In genomic region chr16:23452572-23453337, GRCh38 we compare ENCODE assay signal across 8 cellular contexts. TPM values are rescaled to one million over a fixed set of nuclear protein-coding genes. Genes with fewer than 3 reads are reported as not detected.
DNase-seq lines count a peak whose midpoint lies in the region; ATAC-seq and TF ChIP-seq lines count a peak whose summit lies in the region.

Gene COG7 (minus strand): TSS chr16:23453189. CDS start chr16:23452994, 195 bp downstream.

- H3K27me3 ChIP-seq in cardiac muscle cell, result no peaks in the 10 kb centered on the region
- H3K27me3 ChIP-seq in parathyroid adenoma (ENCODE audit: control insufficient read depth, insufficient read depth, low read length), result no peaks in the 10 kb centered on the region
- H3K27me3 ChIP-seq in thyroid gland, result no peaks in the 10 kb centered on the region

- H2AFZ ChIP-seq in parathyroid adenoma, result peak within 1 kb of the TSS; percentile 98

- peaks cover 7% of the 10 kb centered on the region for H3K36me3 ChIP-seq in cardiac muscle cell
- H3K36me3 ChIP-seq in parathyroid adenoma (ENCODE audit: control insufficient read depth, insufficient read depth, low read length), result no peaks in the 10 kb centered on the region
- H3K36me3 ChIP-seq in thyroid gland, result no peaks in the 10 kb centered on the region

- peak within 1 kb of the TSS; percentile 40 for H3K9ac ChIP-seq in parathyroid adenoma

- H3K27ac ChIP-seq in adipose tissue (ENCODE audit: low read depth, low read length) (no peak within 1 kb of the TSS), cardiac muscle cell (peak within 1 kb of the TSS; percentile 67), parathyroid adenoma (peak within 1 kb of the TSS; percentile 78), thyroid gland (peak within 1 kb of the TSS; percentile 70 to 85 (median 78))

- H3K9me3 ChIP-seq in cardiac muscle cell (ENCODE audit: low read depth), result no peaks in the 10 kb centered on the region
- H3K9me3 ChIP-seq in parathyroid adenoma (ENCODE audit: control insufficient read depth, low read length), result no peaks in the 10 kb centered on the region
- H3K9me3 ChIP-seq in thyroid gland, result no peaks in the 10 kb centered on the region

- H3K4me1 ChIP-seq in cardiac muscle cell (ENCODE audit: low read depth) (peaks cover 6% of the 10 kb centered on the region), parathyroid adenoma (no peaks in the 10 kb centered on the region), thyroid gland (peaks cover 5 to 24% of the 10 kb centered on the region in 2 donors)

- peaks cover 10% of the 10 kb centered on the region for H3K79me2 ChIP-seq in parathyroid adenoma

- 0% methylated on average over 57 of the region's 57 CpGs for WGBS in adipose tissue, 3 donors
- WGBS in thyroid gland, 2 donors, result 0% methylated on average over 26 to 31 of the region's 57 CpGs

- peak within 1 kb of the TSS; percentile 81 for H3K4me3 ChIP-seq in cardiac muscle cell
- H3K4me3 ChIP-seq in parathyroid adenoma (ENCODE audit: low read depth, low read length), result peak within 1 kb of the TSS; percentile 83
- peak within 1 kb of the TSS; percentile 60 to 85 (median 77) for H3K4me3 ChIP-seq in thyroid gland (replicated peaks in 1 of 3)

- peak; percentile 5 to 38 for TF ChIP-seq POLR2A in thyroid gland (IDR thresholded peaks at IDR 0.05)

- H3K4me2 ChIP-seq in parathyroid adenoma (ENCODE audit: low read length), result peak within 1 kb of the TSS; percentile 64

- DNase-seq in GM04504 (ENCODE audit: low read depth) (peak; percentile 67), NCI-H1105 (lab: John Stamatoyannopoulos, UW) (peak; percentile 58), T-helper 1 cell (peak; percentile 55 to 84 (median 70)), cardiac muscle cell (ENCODE audit: low read depth in 1 of 2, low spot score in 1 of 2) (peak; percentile 89 to 92), thyroid gland (peak; percentile 84 to 88)

- intact Hi-C loops in thyroid gland (cut with DNase I), result no loop called here

- peak; percentile 77 for ATAC-seq in HG02571 (IDR thresholded peaks at IDR 0.05; ENCODE audit: unreplicated experiment)

- TF ChIP-seq CTCF in cardiac muscle cell (IDR thresholded peaks at IDR 0.05; ENCODE audit: low read depth, low read length), result no peak
- TF ChIP-seq CTCF in parathyroid adenoma (IDR thresholded peaks at IDR 0.05), result no peak
- no peak for TF ChIP-seq CTCF in thyroid gland (IDR thresholded peaks at IDR 0.05)

RNA-seq across cellular contexts. Expression of gene COG7, which starts in this region (rescaled TPM):
- polyA plus RNA-seq in adipose tissue (10 to 100 TPM in 2 of 3 donors, 1 to 10 TPM in 1; 7.3 to 12.4 (median 12.3) TPM), cardiac muscle cell (10.6 and 11.9 TPM in 2 replicates)
- total RNA-seq in cardiac muscle cell (9.7 and 23.5 TPM in 2 replicates), thyroid gland (10 to 100 TPM; 27.5 to 35.1 (median 30.8) TPM)
